ENCODE assay signal across 12 cellular contexts in genomic region chr1:24725209-24725651, GRCh38. TPM values are rescaled to one million over a fixed set of nuclear protein-coding genes. Genes with fewer than 3 reads are reported as not detected.
A peak's percentile ranks its signal among the peaks of the same experiment; 100 is the strongest.
DNase-seq lines count a peak whose midpoint lies in the region; ATAC-seq and TF ChIP-seq lines count a peak whose summit lies in the region.
"Had no signal": no experiment of that assay in that cellular context is flagged by ENCODE, and none has a peak within 500 bp of the region (broad histone marks: within the 10 kb centered on the region; RNA-seq: fewer than 3 reads in every experiment).

No MANE protein-coding gene starts in this region.

- H3K36me3 Mint-ChIP-seq in dendritic cell treated with granulocyte-macrophage colony-stimulating factor and Interleukin-4, amounts not matched to agents 40 ng/mL and 50 ng/mL, for 4 days (ENCODE audit: low read depth) = no peaks in the 10 kb centered on the region
- H3K36me3 Mint-ChIP-seq: IgD-negative memory B cell had no signal

- H3K9me3 ChIP-seq in heart right ventricle (no peaks in the 10 kb centered on the region), mucosa of rectum (ENCODE audit: control insufficient read depth in 2 of 2, low read length in 2 of 2) (no peaks in the 10 kb centered on the region)

- TF ChIP-seq CTCF in heart right ventricle (IDR thresholded peaks at IDR 0.05) = no peak

- DNase-seq in heart right ventricle (no peak), cardiac septum (ENCODE audit: low spot score) (no peak), NCI-H2171 (lab: John Stamatoyannopoulos, UW) (no peak), HuH-7.5 (ENCODE audit: low spot score) (no peak), NCI-H2196 (lab: John Stamatoyannopoulos, UW; ENCODE audit: unreplicated experiment) (no peak)
- DNase-seq: cerebellar nuclear complex; stimulated activated CD4-positive, alpha-beta T cell treated with anti-CD3 and anti-CD28 coated beads, Interleukin-2, amount 100 ng/mL, for 48 hours had no signal

- H3K4me3 ChIP-seq in heart right ventricle = peak overlapping the region in 2 of 10 donors; percentile 7 to 13
- no peak overlapping the region for H3K4me3 ChIP-seq in mucosa of rectum (ENCODE audit: low read length in 2 of 2)
- H3K4me3 ChIP-seq: GM12878 had no signal

- H3K27me3 Mint-ChIP-seq in dendritic cell treated with granulocyte-macrophage colony-stimulating factor and Interleukin-4, amounts not matched to agents 40 ng/mL and 50 ng/mL, for 4 days = peaks cover 7% of the 10 kb centered on the region
- H3K27me3 Mint-ChIP-seq: IgD-negative memory B cell had no signal

- intact Hi-C loops in heart right ventricle (cut with DNase I) (no loop called here), cardiac septum (cut with DNase I) (no loop called here)
- intact Hi-C loops in dendritic cell treated with granulocyte-macrophage colony-stimulating factor and Interleukin-4, amounts not matched to agents 40 ng/mL and 50 ng/mL, for 4 days (cut with micrococcal nuclease) = no loop called here

- H3K27me3 ChIP-seq in heart right ventricle = no peaks in the 10 kb centered on the region
- H3K27me3 ChIP-seq in mucosa of rectum (ENCODE audit: control insufficient read depth in 2 of 2, insufficient read depth in 2 of 2, low read length in 2 of 2) = peaks cover 0 to 3% of the 10 kb centered on the region in 2 donors

- H3K27ac ChIP-seq in heart right ventricle = peak overlapping the region in 9 of 10 donors; percentile 32 to 72 (median 60)
- H3K27ac ChIP-seq in mucosa of rectum (ENCODE audit: low read depth in 2 of 2, low read length in 2 of 2) = peak overlapping the region; percentile 18 to 68

- H3K9me3 Mint-ChIP-seq in dendritic cell treated with granulocyte-macrophage colony-stimulating factor and Interleukin-4, amounts not matched to agents 40 ng/mL and 50 ng/mL, for 4 days = no peaks in the 10 kb centered on the region
- H3K9me3 Mint-ChIP-seq: IgD-negative memory B cell had no signal

- H3K9ac ChIP-seq in mucosa of rectum (ENCODE audit: low read depth in 1 of 2, low read length in 2 of 2) = no peak overlapping the region

- 53 to 54% methylated on average over 5 of the region's 5 CpGs for WGBS in heart right ventricle, 2 donors

- peaks cover 0 to 64% (median 45%) of the 10 kb centered on the region in 9 donors for H3K4me1 ChIP-seq in heart right ventricle
- H3K4me1 ChIP-seq in mucosa of rectum (ENCODE audit: control insufficient read depth in 2 of 2, insufficient read depth in 2 of 2, low read length in 2 of 2) = peaks cover 9 to 10% of the 10 kb centered on the region in 2 donors

- peak in 5 of 8 donors; percentile 6 to 37 (median 23) for ATAC-seq in heart right ventricle
- ATAC-seq in activated CD4-positive, CD25-positive, alpha-beta regulatory T cell treated with anti-CD3 and anti-CD28 coated beads, Interleukin-2, amount 50 U/mL, for 24 hours = no peak
- ATAC-seq: GM12878 had no signal

- no peak overlapping the region for H3K4me3 Mint-ChIP-seq in dendritic cell treated with granulocyte-macrophage colony-stimulating factor and Interleukin-4, amounts not matched to agents 40 ng/mL and 50 ng/mL, for 4 days

- H3K36me3 ChIP-seq in heart right ventricle = no peaks in the 10 kb centered on the region
- no peaks in the 10 kb centered on the region for H3K36me3 ChIP-seq in mucosa of rectum (ENCODE audit: control insufficient read depth in 2 of 2, insufficient read depth in 2 of 2, low read length in 2 of 2)

- H3K27ac Mint-ChIP-seq in dendritic cell treated with granulocyte-macrophage colony-stimulating factor and Interleukin-4, amounts not matched to agents 40 ng/mL and 50 ng/mL, for 4 days = peak overlapping the region; percentile 79

- peaks cover 43% of the 10 kb centered on the region for H3K4me1 Mint-ChIP-seq in dendritic cell treated with granulocyte-macrophage colony-stimulating factor and Interleukin-4, amounts not matched to agents 40 ng/mL and 50 ng/mL, for 4 days (ENCODE audit: low read depth)

RNA-seq across cellular contexts. Expression of gene CLIC4, which starts 20.0 kb away (rescaled TPM):
- total RNA-seq in heart right ventricle (100 to 1,000 TPM; 256 to 511 (median 353) TPM), cardiac septum (316 TPM)
- polyA plus RNA-seq in heart right ventricle = 100 to 1,000 TPM in 1 of 2 donors, 10 to 100 TPM in 1; 90.8 to 308 TPM

Comparison
In these comparisons a context has a peak if more than half of its experiments do, and no peak if none do; other contexts are left out.
1. ATAC-seq: peak in heart right ventricle (5 of 8); none in activated CD4-positive, CD25-positive, alpha-beta regulatory T cell treated with anti-CD3 and anti-CD28 coated beads, Interleukin-2, amount 50 U/mL, for 24 hours (0 of 2).